Comparison of ENCODE assay signal across 21 cellular contexts in genomic region chr3:105006164-105006563, GRCh38.
A peak's percentile ranks its signal among the peaks of the same experiment; 100 is the strongest.
DNase-seq lines count a peak whose midpoint lies in the region; ATAC-seq and TF ChIP-seq lines count a peak whose summit lies in the region.
"Had no signal": no experiment of that assay in that cellular context is flagged by ENCODE, and none has a peak within 500 bp of the region (broad histone marks: within the 10 kb centered on the region; RNA-seq: fewer than 3 reads in every experiment).

No MANE protein-coding gene starts in this region.

- H3K36me3 ChIP-seq in endodermal cell (ENCODE audit: control insufficient read depth, insufficient read depth, low read length): no peaks in the 10 kb centered on the region
- no peaks in the 10 kb centered on the region for H3K36me3 ChIP-seq in Karpas-422 (ENCODE audit: insufficient read depth, low read length)
- no peaks in the 10 kb centered on the region for H3K36me3 ChIP-seq in gastroesophageal sphincter
- H3K36me3 ChIP-seq: BLaER1 treated with 17β-estradiol and CSF1 and Interleukin-3, amounts not matched to agents 10 nM and 100 nM had no signal

- H3K9me3 ChIP-seq in endodermal cell (ENCODE audit: control insufficient read depth, low read length): no peaks in the 10 kb centered on the region
- 0 out of 2 replicates have a peak, but pooled peaks cover 3% of the 10 kb centered on the region for H3K9me3 ChIP-seq in Karpas-422 (ENCODE audit: low read length)
- no peaks in the 10 kb centered on the region for H3K9me3 ChIP-seq in gastroesophageal sphincter
- H3K9me3 ChIP-seq: A549; BLaER1 treated with 17β-estradiol and CSF1 and Interleukin-3, amounts not matched to agents 10 nM and 100 nM had no signal

- H4K20me1 ChIP-seq in Karpas-422 (ENCODE audit: insufficient read depth, low read depth, low read length): no peaks in the 10 kb centered on the region
- H4K20me1 ChIP-seq: BLaER1 treated with 17β-estradiol and CSF1 and Interleukin-3, amounts not matched to agents 10 nM and 100 nM had no signal

- H3K27ac ChIP-seq in endodermal cell (ENCODE audit: low read depth, low read length) (no peak overlapping the region), Karpas-422 (ENCODE audit: low read length) (no peak overlapping the region), gastroesophageal sphincter (no peak overlapping the region)
- H3K27ac ChIP-seq: 22Rv1; A549; BLaER1 treated with 17β-estradiol and CSF1 and Interleukin-3, amounts not matched to agents 10 nM and 100 nM; C4-2B had no signal

- H3K4me1 ChIP-seq in endodermal cell (ENCODE audit: control insufficient read depth, insufficient read depth, low read length): no peaks in the 10 kb centered on the region
- no peaks in the 10 kb centered on the region for H3K4me1 ChIP-seq in Karpas-422 (ENCODE audit: low read length)
- H3K4me1 ChIP-seq in gastroesophageal sphincter: no peaks in the 10 kb centered on the region
- H3K4me1 ChIP-seq: A549; BLaER1 treated with 17β-estradiol and CSF1 and Interleukin-3, amounts not matched to agents 10 nM and 100 nM had no signal

- H3K4me3 ChIP-seq in endodermal cell (ENCODE audit: low read length) (peak overlapping the region; percentile 46), Karpas-422 (ENCODE audit: low read length) (no peak overlapping the region), gastroesophageal sphincter (no peak overlapping the region)
- H3K4me3 ChIP-seq: A549; BLaER1 treated with 17β-estradiol and CSF1 and Interleukin-3, amounts not matched to agents 10 nM and 100 nM; GM12878 had no signal

- no peaks in the 10 kb centered on the region for H3K9me2 ChIP-seq in Karpas-422 (replicated peaks; ENCODE audit: insufficient read depth, low read length)

- no peak overlapping the region for H2AFZ ChIP-seq in Karpas-422 (ENCODE audit: low read length)

- no peaks in the 10 kb centered on the region for H3K36me3 Mint-ChIP-seq in endodermal cell (ENCODE audit: low read depth)
- H3K36me3 Mint-ChIP-seq: CD8-positive, alpha-beta T cell had no signal

- DNase-seq in COR-L47 (lab: John Stamatoyannopoulos, UW) (peak; percentile 45), NCI-H146 treated with DMSO at 0.1 percent for 48 hours (lab: John Stamatoyannopoulos, UW; ENCODE audit: unreplicated experiment) (peak; percentile 68), endodermal cell (no peak), Karpas-422 (no peak)
- no peak for DNase-seq in NK-92 treated with Interleukin-12 subunit alpha and Interleukin-12 subunit beta, amount 100 ng/mL, for 24 hours (lab: John Stamatoyannopoulos, UW)
- DNase-seq: CD4-positive, alpha-beta T cell; CD8-positive, alpha-beta T cell; DMS 273 treated with DMSO at 0.1 percent for 48 hours; DMS153; DMS53; DMS79; DND-41; EL; GDM1 had no signal

- H3K27me3 ChIP-seq in endodermal cell (ENCODE audit: control insufficient read depth, insufficient read depth, low read length, poor library complexity, severe bottlenecking): no peaks in the 10 kb centered on the region
- no peaks in the 10 kb centered on the region for H3K27me3 ChIP-seq in Karpas-422 (ENCODE audit: low read length)
- H3K27me3 ChIP-seq in gastroesophageal sphincter: no peaks in the 10 kb centered on the region
- H3K27me3 ChIP-seq: BLaER1 treated with 17β-estradiol and CSF1 and Interleukin-3, amounts not matched to agents 10 nM and 100 nM had no signal

- no peak overlapping the region for H3K4me2 ChIP-seq in Karpas-422 (ENCODE audit: low read depth, low read length, poor library complexity, severe bottlenecking)
- H3K4me2 ChIP-seq: A549; BLaER1 treated with 17β-estradiol and CSF1 and Interleukin-3, amounts not matched to agents 10 nM and 100 nM had no signal

- no peak overlapping the region for H3K4me3 Mint-ChIP-seq in endodermal cell
- H3K4me3 Mint-ChIP-seq: B cell; CD4-positive, alpha-beta T cell; CD8-positive, alpha-beta T cell had no signal

- no peak for TF ChIP-seq POLR2A in gastroesophageal sphincter (IDR thresholded peaks at IDR 0.05)

- peaks cover 19% of the 10 kb centered on the region for H3K4me1 Mint-ChIP-seq in endodermal cell
- H3K4me1 Mint-ChIP-seq: B cell had no signal

- ATAC-seq in gastroesophageal sphincter: no peak
- ATAC-seq: A549; CD8-positive, alpha-beta T cell; GM12878 had no signal

- TF ChIP-seq CTCF in endodermal cell (conservative IDR thresholded peaks at IDR 0.05): no peak
- no peak for TF ChIP-seq CTCF in gastroesophageal sphincter (IDR thresholded peaks at IDR 0.05)

- peaks cover 6% of the 10 kb centered on the region for H3K9me3 Mint-ChIP-seq in endodermal cell
- H3K9me3 Mint-ChIP-seq: CD4-positive, alpha-beta T cell; CD8-positive, alpha-beta T cell had no signal

- TF ChIP-seq EP300 in gastroesophageal sphincter (IDR thresholded peaks at IDR 0.05): no peak

- H3K79me2 ChIP-seq in Karpas-422 (ENCODE audit: low read length): no peaks in the 10 kb centered on the region

- no peak overlapping the region for H3K27ac Mint-ChIP-seq in endodermal cell
- H3K27ac Mint-ChIP-seq: B cell; CD4-positive, alpha-beta T cell; CD8-positive, alpha-beta T cell had no signal

- H3K9ac ChIP-seq in endodermal cell (ENCODE audit: extremely low read depth, low read length, poor library complexity, severe bottlenecking): no peak overlapping the region
- H3K9ac ChIP-seq in Karpas-422 (ENCODE audit: low read length): no peak overlapping the region
- H3K9ac ChIP-seq: BLaER1 treated with 17β-estradiol and CSF1 and Interleukin-3, amounts not matched to agents 10 nM and 100 nM had no signal

- no peaks in the 10 kb centered on the region for H3K27me3 Mint-ChIP-seq in endodermal cell (ENCODE audit: insufficient read depth)
- H3K27me3 Mint-ChIP-seq: CD4-positive, alpha-beta T cell had no signal

Comparison
In these comparisons a context has a peak if more than half of its experiments do, and no peak if none do; other contexts are left out.
1. DNase-seq: peak in COR-L47 (single experiment) and NCI-H146 treated with DMSO at 0.1 percent for 48 hours (single experiment); none in endodermal cell (single experiment), Karpas-422 (single experiment) and NK-92 treated with Interleukin-12 subunit alpha and Interleukin-12 subunit beta, amount 100 ng/mL, for 24 hours (single experiment).